In the genomic region with DNA sequence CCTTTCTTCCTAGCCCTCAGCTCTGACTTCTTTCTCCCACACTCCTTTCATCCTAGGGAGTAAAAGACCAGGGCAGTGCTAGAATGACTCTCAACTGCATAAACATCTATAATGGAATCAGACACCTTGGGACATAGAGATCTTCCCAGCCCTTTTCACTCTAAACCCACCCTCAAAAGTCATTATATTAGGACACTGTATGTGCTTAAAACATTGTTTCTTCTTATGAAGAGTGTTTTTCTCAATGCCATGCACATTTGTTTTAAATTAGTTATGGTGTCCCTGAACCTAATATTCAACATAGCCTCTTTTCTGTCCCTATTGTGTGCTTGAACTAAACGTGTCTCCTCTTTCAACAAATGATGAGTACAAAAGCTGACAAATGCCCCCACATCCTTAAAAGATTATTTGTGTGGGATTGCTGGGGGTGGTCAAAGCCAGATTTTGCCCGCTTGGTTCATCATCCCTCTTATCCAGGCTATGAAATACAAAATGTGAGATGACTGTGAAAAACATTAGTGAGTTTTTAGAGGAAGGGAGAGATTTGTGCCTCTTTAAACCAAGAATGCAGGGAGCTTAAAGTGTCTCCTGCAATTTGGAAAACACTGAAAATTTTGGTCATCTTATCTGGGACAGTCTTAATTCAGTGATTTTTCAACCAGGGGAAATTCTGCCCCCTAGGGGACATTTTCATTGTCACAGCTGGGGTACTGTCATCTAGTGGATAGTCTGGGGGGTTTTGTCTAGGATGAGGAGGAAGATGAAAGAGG, we compare ENCODE assay signal across 9 cellular contexts. TPM values are rescaled to one million over a fixed set of nuclear protein-coding genes. Genes with fewer than 3 reads are reported as not detected.
DNase-seq lines count a peak whose midpoint lies in the region; ATAC-seq and TF ChIP-seq lines count a peak whose summit lies in the region.
"Had no signal": no experiment of that assay in that cellular context is flagged by ENCODE, and none has a peak within 500 bp of the region (broad histone marks: within the 10 kb centered on the region; RNA-seq: fewer than 3 reads in every experiment).

No MANE protein-coding gene starts in this region.

- H3K9me3 Mint-ChIP-seq in activated CD4-positive, alpha-beta memory T cell treated with anti-CD3 and anti-CD28 coated beads for 36 hours, result no peaks in the 10 kb centered on the region
- H3K9me3 Mint-ChIP-seq in activated CD4-positive, alpha-beta memory T cell treated with anti-CD3 and anti-CD28 coated beads, Interleukin-2, amount 10 ng/mL, durations not matched to agents 7 days and 5 days, result no peaks in the 10 kb centered on the region
- no peaks in the 10 kb centered on the region for H3K9me3 Mint-ChIP-seq in activated naive CD4-positive, alpha-beta T cell treated with anti-CD3 and anti-CD28 coated beads, Interleukin-2, amount 10 ng/mL, durations not matched to agents 7 days and 5 days
- H3K9me3 Mint-ChIP-seq: activated naive CD8-positive, alpha-beta T cell treated with anti-CD3 and anti-CD28 coated beads, Interleukin-2, amount 10 ng/mL, durations not matched to agents 7 days and 5 days had no signal

- POLR2A ChIA-PET in activated CD4-positive, alpha-beta memory T cell treated with anti-CD3 and anti-CD28 coated beads for 36 hours (lab: Charles Lee), result no interaction called here
- POLR2A ChIA-PET in activated CD4-positive, alpha-beta memory T cell treated with anti-CD3 and anti-CD28 coated beads, Interleukin-2, amount 10 ng/mL, durations not matched to agents 7 days and 5 days (lab: Charles Lee), result no interaction called here

- H3K27me3 ChIP-seq in HL-60 (ENCODE audit: insufficient read depth, poor library complexity, severe bottlenecking) (no peaks in the 10 kb centered on the region), right lobe of liver (no peaks in the 10 kb centered on the region)

- no peaks in the 10 kb centered on the region for H3K36me3 Mint-ChIP-seq in activated CD4-positive, alpha-beta memory T cell treated with anti-CD3 and anti-CD28 coated beads for 36 hours
- H3K36me3 Mint-ChIP-seq in activated CD4-positive, alpha-beta memory T cell treated with anti-CD3 and anti-CD28 coated beads, Interleukin-2, amount 10 ng/mL, durations not matched to agents 7 days and 5 days (ENCODE audit: low read depth), result no peaks in the 10 kb centered on the region
- H3K36me3 Mint-ChIP-seq in activated naive CD4-positive, alpha-beta T cell treated with anti-CD3 and anti-CD28 coated beads, Interleukin-2, amount 10 ng/mL, durations not matched to agents 7 days and 5 days, result no peaks in the 10 kb centered on the region
- H3K36me3 Mint-ChIP-seq: activated naive CD8-positive, alpha-beta T cell treated with anti-CD3 and anti-CD28 coated beads, Interleukin-2, amount 10 ng/mL, durations not matched to agents 7 days and 5 days had no signal

- TF ChIP-seq POLR2A in right lobe of liver (IDR thresholded peaks at IDR 0.05), result no peak

- H3K27ac ChIP-seq in HL-60 (replicated peaks), result no peak overlapping the region
- H3K27ac ChIP-seq in right lobe of liver, result no peak overlapping the region

- CTCF ChIA-PET in activated CD4-positive, alpha-beta memory T cell treated with anti-CD3 and anti-CD28 coated beads for 36 hours (lab: Charles Lee), result interaction anchor here (0.6 to 1.4 kb wide), 9 partner anchors 9 to 673 kb away, joined by 3 to 4 read pairs (median 3); no protein-coding TSS in a partner anchor
- CTCF ChIA-PET in activated CD4-positive, alpha-beta memory T cell treated with anti-CD3 and anti-CD28 coated beads, Interleukin-2, amount 10 ng/mL, durations not matched to agents 7 days and 5 days (lab: Charles Lee), result interaction anchor here (0.7 to 5.9 kb wide), 8 partner anchors 12 to 54 kb away, joined by 3 to 39 read pairs (median 3); no protein-coding TSS in a partner anchor
- CTCF ChIA-PET in activated naive CD4-positive, alpha-beta T cell treated with anti-CD3 and anti-CD28 coated beads, Interleukin-2, amount 10 ng/mL, durations not matched to agents 7 days and 5 days (lab: Charles Lee), result interaction anchor here (0.7 to 7.1 kb wide), 4 partner anchors 11 to 488 kb away, joined by 3 to 44 read pairs (median 4); no protein-coding TSS in a partner anchor

- H3K4me1 Mint-ChIP-seq in activated CD4-positive, alpha-beta memory T cell treated with anti-CD3 and anti-CD28 coated beads for 36 hours (ENCODE audit: low read depth), result no peaks in the 10 kb centered on the region
- H3K4me1 Mint-ChIP-seq in activated CD4-positive, alpha-beta memory T cell treated with anti-CD3 and anti-CD28 coated beads, Interleukin-2, amount 10 ng/mL, durations not matched to agents 7 days and 5 days, result no peaks in the 10 kb centered on the region
- H3K4me1 Mint-ChIP-seq in activated naive CD4-positive, alpha-beta T cell treated with anti-CD3 and anti-CD28 coated beads, Interleukin-2, amount 10 ng/mL, durations not matched to agents 7 days and 5 days, result no peaks in the 10 kb centered on the region
- H3K4me1 Mint-ChIP-seq: activated naive CD8-positive, alpha-beta T cell treated with anti-CD3 and anti-CD28 coated beads, Interleukin-2, amount 10 ng/mL, durations not matched to agents 7 days and 5 days had no signal

- no peak overlapping the region for H3K27ac Mint-ChIP-seq in activated CD4-positive, alpha-beta memory T cell treated with anti-CD3 and anti-CD28 coated beads for 36 hours
- H3K27ac Mint-ChIP-seq in activated CD4-positive, alpha-beta memory T cell treated with anti-CD3 and anti-CD28 coated beads, Interleukin-2, amount 10 ng/mL, durations not matched to agents 7 days and 5 days, result no peak overlapping the region
- H3K27ac Mint-ChIP-seq in activated naive CD4-positive, alpha-beta T cell treated with anti-CD3 and anti-CD28 coated beads, Interleukin-2, amount 10 ng/mL, durations not matched to agents 7 days and 5 days, result no peak overlapping the region
- H3K27ac Mint-ChIP-seq: activated naive CD8-positive, alpha-beta T cell treated with anti-CD3 and anti-CD28 coated beads, Interleukin-2, amount 10 ng/mL, durations not matched to agents 7 days and 5 days had no signal

- H3K4me1 ChIP-seq in right lobe of liver, result no peaks in the 10 kb centered on the region

- H3K36me3 ChIP-seq in right lobe of liver, result no peaks in the 10 kb centered on the region

- ATAC-seq in right lobe of liver (peak; percentile 47 to 57 (median 53)), GM19328 (IDR thresholded peaks at IDR 0.05; ENCODE audit: unreplicated experiment) (no peak)

- intact Hi-C loops in activated CD4-positive, alpha-beta memory T cell treated with anti-CD3 and anti-CD28 coated beads for 36 hours (cut with micrococcal nuclease), result loop anchor here (2.0 kb wide), 1 partner anchor 163 kb away; no protein-coding TSS in a partner anchor
- intact Hi-C loops in right lobe of liver (cut with DNase I), result no loop called here

- no peak overlapping the region for H3K4me3 ChIP-seq in HL-60 (replicated peaks; ENCODE audit: insufficient read depth, low read length)
- no peak overlapping the region for H3K4me3 ChIP-seq in right lobe of liver

- no peak overlapping the region for H3K4me3 Mint-ChIP-seq in activated CD4-positive, alpha-beta memory T cell treated with anti-CD3 and anti-CD28 coated beads for 36 hours
- H3K4me3 Mint-ChIP-seq in activated CD4-positive, alpha-beta memory T cell treated with anti-CD3 and anti-CD28 coated beads, Interleukin-2, amount 10 ng/mL, durations not matched to agents 7 days and 5 days, result no peak overlapping the region
- no peak overlapping the region for H3K4me3 Mint-ChIP-seq in activated naive CD4-positive, alpha-beta T cell treated with anti-CD3 and anti-CD28 coated beads, Interleukin-2, amount 10 ng/mL, durations not matched to agents 7 days and 5 days
- H3K4me3 Mint-ChIP-seq: activated naive CD8-positive, alpha-beta T cell treated with anti-CD3 and anti-CD28 coated beads, Interleukin-2, amount 10 ng/mL, durations not matched to agents 7 days and 5 days had no signal

- no peaks in the 10 kb centered on the region for H3K9me3 ChIP-seq in right lobe of liver

- peaks cover 19% of the 10 kb centered on the region for H3K27me3 Mint-ChIP-seq in activated CD4-positive, alpha-beta memory T cell treated with anti-CD3 and anti-CD28 coated beads for 36 hours
- H3K27me3 Mint-ChIP-seq in activated CD4-positive, alpha-beta memory T cell treated with anti-CD3 and anti-CD28 coated beads, Interleukin-2, amount 10 ng/mL, durations not matched to agents 7 days and 5 days, result peaks cover 17% of the 10 kb centered on the region
- H3K27me3 Mint-ChIP-seq in activated naive CD4-positive, alpha-beta T cell treated with anti-CD3 and anti-CD28 coated beads, Interleukin-2, amount 10 ng/mL, durations not matched to agents 7 days and 5 days, result peaks cover 18% of the 10 kb centered on the region

- TF ChIP-seq CTCF in HL-60 (IDR thresholded peaks at IDR 0.05; ENCODE audit: insufficient read depth, low read length) (peak; percentile 72), right lobe of liver (IDR thresholded peaks at IDR 0.05) (peak; percentile 50 to 67 (median 56))

- WGBS in right lobe of liver (ENCODE audit: insufficient coverage, low coverage, low lambda C conversion rate, missing lambda C conversion rate), result 53% methylated on average over 2 of the region's 2 CpGs

- DNase-seq in activated CD4-positive, alpha-beta memory T cell treated with anti-CD3 and anti-CD28 coated beads for 36 hours, result peak; percentile 30
- DNase-seq in activated CD4-positive, alpha-beta memory T cell treated with anti-CD3 and anti-CD28 coated beads, Interleukin-2, amount 10 ng/mL, durations not matched to agents 7 days and 5 days, result no peak
- DNase-seq in HL-60 (ENCODE audit: low read depth in 1 of 2, low spot score in 1 of 2) (peak in 1 of 2 experiments; percentile 64), right lobe of liver (no peak), NCI-H2029 treated with DMSO at 0.1 percent for 48 hours (lab: John Stamatoyannopoulos, UW) (no peak), amygdala (lab: John Stamatoyannopoulos, UW) (no peak)
- peak; percentile 38 for DNase-seq in activated naive CD4-positive, alpha-beta T cell treated with anti-CD3 and anti-CD28 coated beads, Interleukin-2, amount 10 ng/mL, durations not matched to agents 7 days and 5 days
- DNase-seq: activated naive CD8-positive, alpha-beta T cell treated with anti-CD3 and anti-CD28 coated beads, Interleukin-2, amount 10 ng/mL, durations not matched to agents 7 days and 5 days had no signal

RNA-seq across cellular contexts. Expression of gene SERPINB5, which starts 29.0 kb away (rescaled TPM):
- not detected for total RNA-seq in activated CD4-positive, alpha-beta memory T cell treated with anti-CD3 and anti-CD28 coated beads for 36 hours
- not detected for total RNA-seq in activated CD4-positive, alpha-beta memory T cell treated with anti-CD3 and anti-CD28 coated beads, Interleukin-2, amount 10 ng/mL, durations not matched to agents 7 days and 5 days
- not detected for total RNA-seq in right lobe of liver
- total RNA-seq: activated naive CD8-positive, alpha-beta T cell treated with anti-CD3 and anti-CD28 coated beads, Interleukin-2, amount 10 ng/mL, durations not matched to agents 7 days and 5 days had no signal

RNA-seq across cellular contexts. Expression of gene SERPINB12, which starts 36.4 kb away (rescaled TPM):
- not detected for total RNA-seq in activated CD4-positive, alpha-beta memory T cell treated with anti-CD3 and anti-CD28 coated beads for 36 hours
- total RNA-seq in activated CD4-positive, alpha-beta memory T cell treated with anti-CD3 and anti-CD28 coated beads, Interleukin-2, amount 10 ng/mL, durations not matched to agents 7 days and 5 days, result not detected
- total RNA-seq in right lobe of liver, result not detected
- total RNA-seq: activated naive CD8-positive, alpha-beta T cell treated with anti-CD3 and anti-CD28 coated beads, Interleukin-2, amount 10 ng/mL, durations not matched to agents 7 days and 5 days had no signal

Comparison
In these comparisons a context has a peak if more than half of its experiments do, and no peak if none do; other contexts are left out.
1. DNase-seq: peak in activated CD4-positive, alpha-beta memory T cell treated with anti-CD3 and anti-CD28 coated beads for 36 hours (single experiment) and activated naive CD4-positive, alpha-beta T cell treated with anti-CD3 and anti-CD28 coated beads, Interleukin-2, amount 10 ng/mL, durations not matched to agents 7 days and 5 days (single experiment); none in activated CD4-positive, alpha-beta memory T cell treated with anti-CD3 and anti-CD28 coated beads, Interleukin-2, amount 10 ng/mL, durations not matched to agents 7 days and 5 days (single experiment), right lobe of liver (0 of 3), NCI-H2029 treated with DMSO at 0.1 percent for 48 hours (single experiment) and amygdala (0 of 56).